ENCODE assay signal across 39 cellular contexts in the genomic region with DNA sequence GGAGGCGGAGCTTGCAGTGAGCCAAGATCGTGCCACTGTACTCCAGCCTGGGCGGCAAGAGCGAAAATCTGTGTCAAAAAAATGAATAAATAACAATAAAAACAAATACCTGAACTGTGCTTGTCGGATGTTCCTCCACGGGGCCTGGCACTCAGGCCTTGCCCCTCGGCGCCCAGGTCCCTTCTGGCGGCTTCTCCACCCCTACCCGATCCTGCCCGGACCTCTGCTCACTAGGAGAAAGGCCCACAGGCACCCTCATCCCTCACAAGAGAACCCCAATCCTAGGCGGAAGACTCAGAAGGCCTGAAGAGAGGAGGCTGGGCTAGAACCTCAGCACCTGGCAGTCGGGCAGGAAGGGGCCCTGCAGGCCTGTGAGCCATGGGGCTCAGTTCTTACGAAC.
"Had no signal": no experiment of that assay in that cellular context is flagged by ENCODE, and none has a peak within 500 bp of the region (broad histone marks: within the 10 kb centered on the region; RNA-seq: fewer than 3 reads in every experiment).

No MANE protein-coding gene starts in this region.

- H3K36me3 Mint-ChIP-seq: activated naive CD4-positive, alpha-beta T cell treated with anti-CD3 and anti-CD28 coated beads, Interleukin-2, amount 50 U/mL, for 72 hours had no signal

- H3K4me1 ChIP-seq: adrenal gland, ascending aorta, body of pancreas, breast epithelium had no signal

- H3K27ac ChIP-seq: adrenal gland, ascending aorta, body of pancreas, brain microvascular endothelial cell, breast epithelium, cardiac muscle cell had no signal

- H3K4me3 ChIP-seq: adrenal gland, ascending aorta, body of pancreas, breast epithelium, cardiac muscle cell had no signal

- H3K9me3 Mint-ChIP-seq: activated naive CD4-positive, alpha-beta T cell treated with anti-CD3 and anti-CD28 coated beads for 36 hours; activated naive CD4-positive, alpha-beta T cell treated with anti-CD3 and anti-CD28 coated beads, Interleukin-2, amount 10 ng/mL, durations not matched to agents 7 days and 5 days; activated naive CD4-positive, alpha-beta T cell treated with anti-CD3 and anti-CD28 coated beads, Interleukin-2, amount 50 U/mL, for 24 hours; activated naive CD4-positive, alpha-beta T cell treated with anti-CD3 and anti-CD28 coated beads, Interleukin-2, amount 50 U/mL, for 72 hours; activated naive CD8-positive, alpha-beta T cell treated with anti-CD3 and anti-CD28 coated beads for 36 hours; activated naive CD8-positive, alpha-beta T cell treated with anti-CD3 and anti-CD28 coated beads, Interleukin-2, amount 10 ng/mL, durations not matched to agents 7 days and 5 days; activated naive CD8-positive, alpha-beta T cell treated with anti-CD3 and anti-CD28 coated beads, Interleukin-2, amount 50 U/mL, for 24 hours; activated T-cell treated with anti-CD3 and anti-CD28 coated beads, Interleukin-2, amount 50 U/mL, for 24 hours; activated T-cell treated with anti-CD3 and anti-CD28 coated beads, Interleukin-2, amount 50 U/mL, for 4 hours; activated T-cell treated with anti-CD3 and anti-CD28 coated beads, Interleukin-2, amount 50 U/mL, for 72 hours; activated T-helper 1 cell treated with anti-CD3 and anti-CD28 coated beads, Interleukin-12 subunit alpha, Interleukin-12 subunit beta, Interleukin-2, Interleukin-4 antibody, amounts not matched to agents 30 ng/mL and 10 ng/mL and 1 ng/mL, durations not matched to agents 14 hours and 24 hours and 36 hours; activated T-helper 17 cell treated with anti-CD3 and anti-CD28 coated beads, Interleukin-2, amount 50 U/mL, for 72 hours; activated T-helper 2 cell treated with anti-CD3 and anti-CD28 coated beads, Interferon-gamma antibody, Interleukin-2, Interleukin-4, amounts not matched to agents 10 μg/mL and 5 μg/mL and 100 μg/mL, durations not matched to agents 14 hours and 24 hours and 36 hours; brain; central memory CD8-positive, alpha-beta T cell had no signal

- H3K4me1 Mint-ChIP-seq: activated naive CD4-positive, alpha-beta T cell treated with anti-CD3 and anti-CD28 coated beads, Interleukin-2, amount 10 ng/mL, durations not matched to agents 7 days and 5 days; activated naive CD4-positive, alpha-beta T cell treated with anti-CD3 and anti-CD28 coated beads, Interleukin-2, amount 50 U/mL, for 24 hours; activated naive CD8-positive, alpha-beta T cell treated with anti-CD3 and anti-CD28 coated beads, Interleukin-2, amount 10 ng/mL, durations not matched to agents 7 days and 5 days; activated naive CD8-positive, alpha-beta T cell treated with anti-CD3 and anti-CD28 coated beads, Interleukin-2, amount 50 U/mL, for 24 hours; activated T-helper 17 cell treated with anti-CD3 and anti-CD28 coated beads, Interleukin-2, amount 50 U/mL, for 72 hours; central memory CD8-positive, alpha-beta T cell had no signal

- H3K4me3 Mint-ChIP-seq: activated naive CD4-positive, alpha-beta T cell treated with anti-CD3 and anti-CD28 coated beads for 36 hours; activated naive CD4-positive, alpha-beta T cell treated with anti-CD3 and anti-CD28 coated beads, Interleukin-2, amount 10 ng/mL, durations not matched to agents 7 days and 5 days; activated naive CD4-positive, alpha-beta T cell treated with anti-CD3 and anti-CD28 coated beads, Interleukin-2, amount 50 U/mL, for 24 hours; activated naive CD8-positive, alpha-beta T cell; activated naive CD8-positive, alpha-beta T cell treated with anti-CD3 and anti-CD28 coated beads for 36 hours; activated naive CD8-positive, alpha-beta T cell treated with anti-CD3 and anti-CD28 coated beads, Interleukin-2, amount 10 ng/mL, durations not matched to agents 7 days and 5 days; activated naive CD8-positive, alpha-beta T cell treated with anti-CD3 and anti-CD28 coated beads, Interleukin-2, amount 50 U/mL, for 24 hours; activated T-cell treated with anti-CD3 and anti-CD28 coated beads, Interleukin-2, amount 50 U/mL, for 24 hours; activated T-cell treated with anti-CD3 and anti-CD28 coated beads, Interleukin-2, amount 50 U/mL, for 4 hours; activated T-cell treated with anti-CD3 and anti-CD28 coated beads, Interleukin-2, amount 50 U/mL, for 72 hours; activated T-helper 1 cell treated with anti-CD3 and anti-CD28 coated beads, Interleukin-12 subunit alpha, Interleukin-12 subunit beta, Interleukin-2, Interleukin-4 antibody, amounts not matched to agents 30 ng/mL and 10 ng/mL and 1 ng/mL, durations not matched to agents 14 hours and 24 hours and 36 hours; activated T-helper 17 cell treated with anti-CD3 and anti-CD28 coated beads, Interleukin-2, amount 50 U/mL, for 72 hours; brain; central memory CD8-positive, alpha-beta T cell had no signal

- H3K27me3 Mint-ChIP-seq: activated naive CD4-positive, alpha-beta T cell treated with anti-CD3 and anti-CD28 coated beads, Interleukin-2, amount 10 ng/mL, durations not matched to agents 7 days and 5 days; activated naive CD4-positive, alpha-beta T cell treated with anti-CD3 and anti-CD28 coated beads, Interleukin-2, amount 50 U/mL, for 24 hours; activated naive CD8-positive, alpha-beta T cell; activated naive CD8-positive, alpha-beta T cell treated with anti-CD3 and anti-CD28 coated beads for 36 hours; activated naive CD8-positive, alpha-beta T cell treated with anti-CD3 and anti-CD28 coated beads, Interleukin-2, amount 10 ng/mL, durations not matched to agents 7 days and 5 days; activated naive CD8-positive, alpha-beta T cell treated with anti-CD3 and anti-CD28 coated beads, Interleukin-2, amount 50 U/mL, for 24 hours; activated T-cell treated with anti-CD3 and anti-CD28 coated beads, Interleukin-2, amount 50 U/mL, for 24 hours; activated T-helper 17 cell treated with anti-CD3 and anti-CD28 coated beads, Interleukin-2, amount 50 U/mL, for 72 hours; brain; central memory CD8-positive, alpha-beta T cell had no signal

- ATAC-seq: activated naive CD4-positive, alpha-beta T cell treated with anti-CD3 and anti-CD28 coated beads, Interleukin-2, amount 50 U/mL, for 72 hours; activated naive CD8-positive, alpha-beta T cell treated with anti-CD3 and anti-CD28 coated beads, Interleukin-2, amount 50 U/mL, for 24 hours; activated T-cell treated with anti-CD3 and anti-CD28 coated beads, Interleukin-2, amount 50 U/mL, for 4 hours; activated T-cell treated with anti-CD3 and anti-CD28 coated beads, Interleukin-2, amount 50 U/mL, for 72 hours; activated T-helper 17 cell treated with anti-CD3 and anti-CD28 coated beads, Interleukin-2, amount 50 U/mL, for 72 hours; body of pancreas had no signal

- DNase-seq: activated effector memory CD4-positive, alpha-beta T cell treated with anti-CD3 and anti-CD28 coated beads, Interleukin-2, amount 50 U/mL, for 16 hours; activated effector memory CD4-positive, alpha-beta T cell treated with Interleukin-2 at 50 U/mL for 16 hours; activated gamma-delta T cell; activated gamma-delta T cell treated with Interleukin-2 at 50 U/mL for 16 hours; activated naive CD4-positive, alpha-beta T cell; activated naive CD4-positive, alpha-beta T cell treated with anti-CD3 and anti-CD28 coated beads for 36 hours; activated naive CD4-positive, alpha-beta T cell treated with anti-CD3 and anti-CD28 coated beads, Interleukin-2, amount 10 ng/mL, durations not matched to agents 7 days and 5 days; activated naive CD4-positive, alpha-beta T cell treated with anti-CD3 and anti-CD28 coated beads, Interleukin-2, amount 50 U/mL, for 16 hours; activated naive CD4-positive, alpha-beta T cell treated with Interleukin-2 at 50 U/mL for 16 hours; activated naive CD8-positive, alpha-beta T cell treated with anti-CD3 and anti-CD28 coated beads for 36 hours; activated naive CD8-positive, alpha-beta T cell treated with anti-CD3 and anti-CD28 coated beads, Interleukin-2, amount 10 ng/mL, durations not matched to agents 7 days and 5 days; activated naive CD8-positive, alpha-beta T cell treated with anti-CD3 and anti-CD28 coated beads, Interleukin-2, amount 50 U/mL, for 24 hours; activated T-cell treated with anti-CD3 and anti-CD28 coated beads, Interleukin-2, amount 50 U/mL, for 24 hours; activated T-cell treated with anti-CD3 and anti-CD28 coated beads, Interleukin-2, amount 50 U/mL, for 4 hours; activated T-cell treated with anti-CD3 and anti-CD28 coated beads, Interleukin-2, amount 50 U/mL, for 48 hours; activated T-cell treated with anti-CD3 and anti-CD28 coated beads, Interleukin-2, amount 50 U/mL, for 72 hours; adrenal gland; amniotic stem cell; amygdala; anterior cingulate cortex; aorta; body of pancreas; brain microvascular endothelial cell; caudate nucleus; central memory CD4-positive, alpha-beta T cell; cerebellar nuclear complex had no signal

- H3K36me3 ChIP-seq: breast epithelium had no signal

- H3K9me3 ChIP-seq: adrenal gland, ascending aorta, body of pancreas, breast epithelium had no signal

- H3K27ac Mint-ChIP-seq: activated naive CD4-positive, alpha-beta T cell treated with anti-CD3 and anti-CD28 coated beads for 36 hours; activated naive CD4-positive, alpha-beta T cell treated with anti-CD3 and anti-CD28 coated beads, Interleukin-2, amount 10 ng/mL, durations not matched to agents 7 days and 5 days; activated naive CD4-positive, alpha-beta T cell treated with anti-CD3 and anti-CD28 coated beads, Interleukin-2, amount 50 U/mL, for 24 hours; activated naive CD8-positive, alpha-beta T cell; activated naive CD8-positive, alpha-beta T cell treated with anti-CD3 and anti-CD28 coated beads for 36 hours; activated naive CD8-positive, alpha-beta T cell treated with anti-CD3 and anti-CD28 coated beads, Interleukin-2, amount 10 ng/mL, durations not matched to agents 7 days and 5 days; activated naive CD8-positive, alpha-beta T cell treated with anti-CD3 and anti-CD28 coated beads, Interleukin-2, amount 50 U/mL, for 24 hours; activated T-cell treated with anti-CD3 and anti-CD28 coated beads, Interleukin-2, amount 50 U/mL, for 24 hours; activated T-cell treated with anti-CD3 and anti-CD28 coated beads, Interleukin-2, amount 50 U/mL, for 72 hours; activated T-helper 1 cell treated with anti-CD3 and anti-CD28 coated beads, Interleukin-12 subunit alpha, Interleukin-12 subunit beta, Interleukin-2, Interleukin-4 antibody, amounts not matched to agents 30 ng/mL and 10 ng/mL and 1 ng/mL, durations not matched to agents 14 hours and 24 hours and 36 hours; activated T-helper 17 cell treated with anti-CD3 and anti-CD28 coated beads, Interleukin-2, amount 50 U/mL, for 72 hours; activated T-helper 2 cell treated with anti-CD3 and anti-CD28 coated beads, Interferon-gamma antibody, Interleukin-2, Interleukin-4, amounts not matched to agents 10 μg/mL and 5 μg/mL and 100 μg/mL, durations not matched to agents 14 hours and 24 hours and 36 hours; brain had no signal

- FAIRE-seq: astrocyte, bronchial epithelial cell had no signal
